23 cellular contexts compared by ENCODE assay signal in the genomic region with DNA sequence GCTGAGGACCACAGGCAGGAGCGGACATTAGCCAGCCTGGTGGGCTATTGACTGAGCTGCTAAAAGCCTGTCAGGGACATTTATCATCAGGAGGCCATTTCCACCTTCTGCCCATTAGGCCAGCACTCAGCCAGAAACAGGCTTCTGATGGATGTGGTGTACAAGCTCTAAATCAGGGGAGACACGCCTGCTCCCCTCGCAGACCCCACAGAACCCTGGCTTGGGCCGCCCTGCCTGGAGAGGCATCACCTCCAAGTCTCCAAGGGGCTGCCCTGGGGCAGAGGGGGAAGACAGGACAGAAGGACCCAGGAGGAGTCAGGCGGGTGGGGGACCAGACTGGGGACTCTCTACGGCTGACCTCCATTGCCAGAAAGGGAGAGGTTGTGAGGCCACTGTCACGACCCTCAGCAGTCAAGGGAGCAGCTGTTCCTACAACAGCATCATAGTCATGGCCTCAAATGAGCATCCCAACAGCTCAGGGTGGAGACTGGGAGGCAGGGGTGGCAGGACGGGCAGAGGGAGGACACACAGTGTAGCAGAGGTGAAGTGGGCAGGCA. TPM values are rescaled to one million over a fixed set of nuclear protein-coding genes. Genes with fewer than 3 reads are reported as not detected.
A peak's percentile ranks its signal among the peaks of the same experiment; 100 is the strongest.
DNase-seq lines count a peak whose midpoint lies in the region; ATAC-seq, FAIRE-seq and TF ChIP-seq lines count a peak whose summit lies in the region.
"Had no signal": no experiment of that assay in that cellular context is flagged by ENCODE, and none has a peak within 500 bp of the region (broad histone marks: within the 10 kb centered on the region; RNA-seq: fewer than 3 reads in every experiment).

No MANE protein-coding gene starts in this region.

- intact Hi-C loops in prostate gland (cut with DNase I): no loop called here

- H3K27ac ChIP-seq in keratinocyte (ENCODE audit: control insufficient read depth, insufficient read depth, low read length): peak overlapping the region; percentile 24
- peak overlapping the region; percentile 48 to 80 for H3K27ac ChIP-seq in prostate gland
- H3K27ac ChIP-seq: ascending aorta, heart right ventricle, suprapubic skin had no signal

- no peak for FAIRE-seq in keratinocyte (lab: Jason Lieb, UNC)
- no peak for FAIRE-seq in GM12891 (lab: Jason Lieb, UNC)
- FAIRE-seq: GM18507 had no signal

- peak overlapping the region; percentile 75 for H3K27ac Mint-ChIP-seq in T-helper 17 cell
- H3K27ac Mint-ChIP-seq: activated naive CD4-positive, alpha-beta T cell treated with anti-CD3 and anti-CD28 coated beads, Interleukin-2, amount 10 ng/mL, durations not matched to agents 7 days and 5 days; endodermal cell; natural killer cell treated with Interleukin-12 subunit alpha and Interleukin-12 subunit beta and Interleukin-15 and Interleukin-18, amount 100 ng/mL, for 72 hours; progenitor cell of endocrine pancreas had no signal

- in situ Hi-C loops in G401 (cut with HindIII; ENCODE audit: low sequenced_read_pairs): no loop called here

- H3K4me3 ChIP-seq in keratinocyte (ENCODE audit: control insufficient read depth in 2 of 3, extremely low read depth in 1 of 3, insufficient read depth in 2 of 3, low read depth in 1 of 3, low read length in 3 of 3): no peak overlapping the region
- no peak overlapping the region for H3K4me3 ChIP-seq in prostate gland
- H3K4me3 ChIP-seq: ascending aorta, heart right ventricle, smooth muscle cell, suprapubic skin had no signal

- H2AFZ ChIP-seq in keratinocyte (ENCODE audit: control insufficient read depth, low read length): no peak overlapping the region

- H3K36me3 Mint-ChIP-seq in T-helper 17 cell (ENCODE audit: low read depth): no peaks in the 10 kb centered on the region
- H3K36me3 Mint-ChIP-seq: activated naive CD4-positive, alpha-beta T cell treated with anti-CD3 and anti-CD28 coated beads, Interleukin-2, amount 10 ng/mL, durations not matched to agents 7 days and 5 days; immature natural killer cell; natural killer cell treated with Interleukin-12 subunit alpha and Interleukin-12 subunit beta and Interleukin-15 and Interleukin-18, amount 100 ng/mL, for 72 hours had no signal

- peaks cover 5% of the 10 kb centered on the region for H3K79me2 ChIP-seq in keratinocyte (ENCODE audit: control insufficient read depth, insufficient read depth, low read length)

- H3K9me3 ChIP-seq in T-helper 17 cell (ENCODE audit: control insufficient read depth, low read length, poor library complexity, severe bottlenecking) (no peaks in the 10 kb centered on the region), keratinocyte (ENCODE audit: control insufficient read depth, low read depth, low read length) (no peaks in the 10 kb centered on the region), prostate gland (no peaks in the 10 kb centered on the region)
- H3K9me3 ChIP-seq: ascending aorta, heart right ventricle, suprapubic skin had no signal

- no peak for TF ChIP-seq POLR2A in prostate gland (IDR thresholded peaks at IDR 0.05)
- no peak for TF ChIP-seq POLR2A in GM12891 (IDR thresholded peaks at IDR 0.05; ENCODE audit: low read depth, low read length)

- peak overlapping the region; percentile 33 for H3K4me2 ChIP-seq in keratinocyte (ENCODE audit: control insufficient read depth, extremely low read depth, insufficient read depth, low read depth, low read length)
- H3K4me2 ChIP-seq: smooth muscle cell had no signal

- H3K9me1 ChIP-seq in keratinocyte (ENCODE audit: control insufficient read depth, extremely low read depth, insufficient read depth, low read length): no peaks in the 10 kb centered on the region

- peaks cover 45% of the 10 kb centered on the region for H3K4me1 ChIP-seq in keratinocyte (ENCODE audit: control insufficient read depth, extremely low read depth, insufficient read depth, low read length)
- H3K4me1 ChIP-seq in prostate gland (replicated peaks): peaks cover 20% of the 10 kb centered on the region
- H3K4me1 ChIP-seq: ascending aorta had no signal

- peaks cover 0 to 13% of the 10 kb centered on the region in 2 experiments for H3K36me3 ChIP-seq in keratinocyte (ENCODE audit: control insufficient read depth in 2 of 2, extremely low read depth in 1 of 2, insufficient read depth in 2 of 2, low read length in 2 of 2)
- H3K36me3 ChIP-seq in prostate gland: no peaks in the 10 kb centered on the region
- H3K36me3 ChIP-seq: ascending aorta, suprapubic skin had no signal

- no peaks in the 10 kb centered on the region for H3K27me3 ChIP-seq in keratinocyte (ENCODE audit: control insufficient read depth, extremely low read depth, insufficient read depth, low read length)
- H3K27me3 ChIP-seq in prostate gland (replicated peaks; ENCODE audit: insufficient read depth): no peaks in the 10 kb centered on the region
- H3K27me3 ChIP-seq: ascending aorta, heart right ventricle, suprapubic skin had no signal

- H3K4me1 Mint-ChIP-seq in T-helper 17 cell: peaks cover 21% of the 10 kb centered on the region
- H3K4me1 Mint-ChIP-seq: activated naive CD4-positive, alpha-beta T cell treated with anti-CD3 and anti-CD28 coated beads, Interleukin-2, amount 10 ng/mL, durations not matched to agents 7 days and 5 days; endodermal cell; immature natural killer cell had no signal

- no peak overlapping the region for H3K4me3 Mint-ChIP-seq in T-helper 17 cell
- H3K4me3 Mint-ChIP-seq: activated naive CD4-positive, alpha-beta T cell treated with anti-CD3 and anti-CD28 coated beads, Interleukin-2, amount 10 ng/mL, durations not matched to agents 7 days and 5 days; endodermal cell; immature natural killer cell; natural killer cell treated with Interleukin-12 subunit alpha and Interleukin-12 subunit beta and Interleukin-15 and Interleukin-18, amount 100 ng/mL, for 72 hours had no signal

- 76% methylated on average over 8 of the region's 8 CpGs for WGBS in prostate gland

- peaks cover 3% of the 10 kb centered on the region for H4K20me1 ChIP-seq in keratinocyte (ENCODE audit: control insufficient read depth, extremely low read depth, insufficient read depth, low read length)

- dilution Hi-C loops in keratinocyte (cut with MboI; ENCODE audit: extremely low pct_ligation_motif_present, low sequenced_read_pairs): no loop called here

- ATAC-seq in T-helper 17 cell (no peak), HG02678 (IDR thresholded peaks at IDR 0.05; ENCODE audit: unreplicated experiment) (no peak), HG02973 (IDR thresholded peaks at IDR 0.05; ENCODE audit: unreplicated experiment) (no peak)
- ATAC-seq: natural killer cell treated with Interleukin-12 subunit alpha and Interleukin-12 subunit beta and Interleukin-15 and Interleukin-18, amount 100 ng/mL, for 72 hours had no signal

- H3K27me3 Mint-ChIP-seq in T-helper 17 cell: no peaks in the 10 kb centered on the region
- H3K27me3 Mint-ChIP-seq: activated naive CD4-positive, alpha-beta T cell treated with anti-CD3 and anti-CD28 coated beads, Interleukin-2, amount 10 ng/mL, durations not matched to agents 7 days and 5 days; natural killer cell treated with Interleukin-12 subunit alpha and Interleukin-12 subunit beta and Interleukin-15 and Interleukin-18, amount 100 ng/mL, for 72 hours; progenitor cell of endocrine pancreas had no signal

- TF ChIP-seq CTCF in keratinocyte (optimal IDR thresholded peaks at IDR 0.05 in 1 of 3, IDR thresholded peaks at IDR 0.05 in 1 of 3, conservative IDR thresholded peaks at IDR 0.05 in 1 of 3; ENCODE audit: extremely low read depth in 1 of 3, insufficient read depth in 2 of 3, low read length in 3 of 3) (no peak), prostate gland (IDR thresholded peaks at IDR 0.05) (no peak)

- DNase-seq in G401 (ENCODE audit: low spot score) (peak; percentile 26), T-helper 17 cell (no peak), keratinocyte (ENCODE audit: low read depth, low spot score) (no peak), prostate gland (ENCODE audit: low spot score) (no peak), GM12891 (ENCODE audit: insufficient read length, low spot score) (no peak), COLO829 (ENCODE audit: low spot score) (no peak)
- DNase-seq: activated naive CD4-positive, alpha-beta T cell treated with anti-CD3 and anti-CD28 coated beads, Interleukin-2, amount 10 ng/mL, durations not matched to agents 7 days and 5 days; activated T-cell treated with anti-CD3 and anti-CD28 coated beads for 4 hours; cerebellar nuclear complex; endodermal cell; heart right ventricle; immature natural killer cell; NCI-H1092; NCI-H2081; NCI-H510A treated with DMSO at 0.1 percent for 48 hours had no signal

- H3K9ac ChIP-seq in keratinocyte (ENCODE audit: control insufficient read depth, extremely low read depth, insufficient read depth, low read length): no peak overlapping the region

TF ChIP-seq in GM12891, 5 proteins besides CTCF, POLR2A, EP300 and RAD21:
- TF ChIP-seq PAX5 (IDR thresholded peaks at IDR 0.05; ENCODE audit: insufficient read depth, low read length, severe bottlenecking) (no peak), POU2F2 (IDR thresholded peaks at IDR 0.05; ENCODE audit: low read depth, low read length) (no peak), POLR2AphosphoS5 (IDR thresholded peaks at IDR 0.05; ENCODE audit: low read depth, low read length) (no peak), SPI1 (IDR thresholded peaks at IDR 0.05; ENCODE audit: low read depth, low read length) (no peak), TAF1 (IDR thresholded peaks at IDR 0.05; ENCODE audit: low read depth, low read length) (no peak)

RNA-seq across cellular contexts. Expression of a gene that starts 24.0 kb away (rescaled TPM):
- total RNA-seq in G401 (2014; rRNA removed; shearing (Covaris generic)): 8.9 and 10.2 TPM in 2 replicates
- total RNA-seq in T-helper 17 cell (10 to 100 TPM; 63.8 to 64.6 TPM), prostate gland (10 to 100 TPM; 23.4 to 24.3 TPM)
- 19.8 to 36.9 TPM (median 22.1 TPM) in 3 replicates for polyA plus RNA-seq in keratinocyte
- polyA plus RNA-seq in keratinocyte (2011; ENCODE audit: low read depth): 4.5 TPM
- 21.0 and 23.3 TPM in 2 replicates for polyA plus RNA-seq in keratinocyte (2011; cell fraction: cytosol; rRNA removed)
- 23.3 and 24.6 TPM in 2 replicates for polyA plus RNA-seq in keratinocyte (2011; cell fraction: nucleus; rRNA removed)
- polyA plus RNA-seq in keratinocyte (2012; ENCODE audit: low replicate concordance): 7.4 and 30.1 TPM in 2 replicates
- polyA minus RNA-seq in keratinocyte: 18.0 to 38.9 TPM (median 21.8 TPM) in 3 replicates
- 18.8 TPM for polyA minus RNA-seq in keratinocyte (2011; cell fraction: cytosol; rRNA and poly(A)+ RNA removed)
- polyA minus RNA-seq in keratinocyte (2011; cell fraction: nucleus; rRNA and poly(A)+ RNA removed): 9.7 and 14.8 TPM in 2 replicates
- polyA plus RNA-seq in GM12891 (2012; ENCODE audit: low read depth, missing spikeins): 20.0 TPM

RNA-seq across cellular contexts. Expression of a gene that starts 49.4 kb away (rescaled TPM):
- 8.0 and 9.3 TPM in 2 replicates for total RNA-seq in G401 (2014; rRNA removed; shearing (Covaris generic))
- total RNA-seq in T-helper 17 cell (10 to 100 TPM; 13.9 to 16.6 TPM), prostate gland (10 to 100 TPM; 31.2 to 45.3 TPM)
- 30.9 to 45.2 TPM (median 31.7 TPM) in 3 replicates for polyA plus RNA-seq in keratinocyte
- polyA plus RNA-seq in keratinocyte (2011; ENCODE audit: low read depth): 9.8 TPM
- 33.2 and 34.5 TPM in 2 replicates for polyA plus RNA-seq in keratinocyte (2011; cell fraction: cytosol; rRNA removed)
- polyA plus RNA-seq in keratinocyte (2011; cell fraction: nucleus; rRNA removed): 35.1 and 38.7 TPM in 2 replicates
- polyA plus RNA-seq in keratinocyte (2012; ENCODE audit: low replicate concordance): 17.9 and 33.7 TPM in 2 replicates
- 49.6 to 65.0 TPM (median 51.0 TPM) in 3 replicates for polyA minus RNA-seq in keratinocyte
- polyA minus RNA-seq in keratinocyte (2011; cell fraction: cytosol; rRNA and poly(A)+ RNA removed): 38.0 TPM
- 23.0 and 30.8 TPM in 2 replicates for polyA minus RNA-seq in keratinocyte (2011; cell fraction: nucleus; rRNA and poly(A)+ RNA removed)
- 0.65 TPM for polyA plus RNA-seq in GM12891 (2012; ENCODE audit: low read depth, missing spikeins)
